ENCODE assay signal across 15 cellular contexts in genomic region chr3:52407779-52408178, GRCh38. TPM values are rescaled to one million over a fixed set of nuclear protein-coding genes. Genes with fewer than 3 reads are reported as not detected.
DNase-seq lines count a peak whose midpoint lies in the region; ATAC-seq and TF ChIP-seq lines count a peak whose summit lies in the region.
"Had no signal": no experiment of that assay in that cellular context is flagged by ENCODE, and none has a peak within 500 bp of the region (broad histone marks: within the 10 kb centered on the region; RNA-seq: fewer than 3 reads in every experiment).

No MANE protein-coding gene starts in this region.

- H3K36me3 ChIP-seq in endodermal cell (ENCODE audit: control insufficient read depth, insufficient read depth, low read length) (peaks cover 58% of the 10 kb centered on the region), osteoblast (ENCODE audit: insufficient read depth, low read length) (peaks cover 58% of the 10 kb centered on the region)

- H4K20me1 ChIP-seq in osteoblast (ENCODE audit: insufficient read depth, low read length), result peaks cover 15% of the 10 kb centered on the region

- no peak for TF ChIP-seq CTCF in RWPE1 (conservative IDR thresholded peaks at IDR 0.05; ENCODE audit: low read depth)
- TF ChIP-seq CTCF in endodermal cell (conservative IDR thresholded peaks at IDR 0.05), result no peak
- no peak for TF ChIP-seq CTCF in osteoblast (IDR thresholded peaks at IDR 0.05; ENCODE audit: extremely low read depth, low read depth, low read length)

- no peak for DNase-seq in activated CD4-positive, alpha-beta T cell treated with anti-CD3 and anti-CD28 coated beads for 36 hours
- no peak for DNase-seq in activated CD4-positive, alpha-beta T cell treated with anti-CD3 and anti-CD28 coated beads, Interleukin-2, amount 50 U/mL, for 48 hours
- DNase-seq in RWPE1 (ENCODE audit: low spot score) (no peak), endodermal cell (no peak), posterior vena cava (ENCODE audit: low spot score) (peak; percentile 68), inferior parietal cortex (ENCODE audit: extremely low spot score) (no peak), osteoblast (ENCODE audit: insufficient read length, low spot score, missing footprints) (no peak), cerebellar cortex (ENCODE audit: low spot score) (no peak)
- DNase-seq: central memory CD4-positive, alpha-beta T cell; GM23248; NCI-H1092 treated with DMSO at 0.1 percent for 48 hours; NCI-H524 treated with DMSO at 0.1 percent for 48 hours; thyroid gland had no signal

- H3K4me3 ChIP-seq in endodermal cell (ENCODE audit: low read length) (no peak overlapping the region), osteoblast (ENCODE audit: insufficient read depth, low read length) (no peak overlapping the region)
- H3K4me3 ChIP-seq: right lobe of liver, thyroid gland had no signal

- no peak overlapping the region for H3K27ac Mint-ChIP-seq in activated CD4-positive, alpha-beta T cell treated with anti-CD3 and anti-CD28 coated beads for 36 hours
- no peak overlapping the region for H3K27ac Mint-ChIP-seq in endodermal cell

- no peak overlapping the region for H2AFZ ChIP-seq in osteoblast (ENCODE audit: low read length)
- H2AFZ ChIP-seq: GM23248 had no signal

- ATAC-seq in activated CD4-positive, alpha-beta T cell treated with anti-CD3 and anti-CD28 coated beads for 36 hours, result no peak
- ATAC-seq: right lobe of liver had no signal

- H3K9me3 ChIP-seq in endodermal cell (ENCODE audit: control insufficient read depth, low read length) (no peaks in the 10 kb centered on the region), osteoblast (ENCODE audit: low read depth, low read length) (no peaks in the 10 kb centered on the region)
- H3K9me3 ChIP-seq: right lobe of liver, thyroid gland had no signal

- peak overlapping the region; percentile 79 for H3K27ac ChIP-seq in RWPE1
- H3K27ac ChIP-seq in endodermal cell (ENCODE audit: low read depth, low read length), result no peak overlapping the region
- no peak overlapping the region for H3K27ac ChIP-seq in osteoblast (ENCODE audit: low read depth, low read length)
- H3K27ac ChIP-seq: GM23248, right lobe of liver, thyroid gland had no signal

- no peak overlapping the region for H3K4me2 ChIP-seq in osteoblast (ENCODE audit: insufficient read depth, low read length)

- H3K27me3 Mint-ChIP-seq in activated CD4-positive, alpha-beta T cell treated with anti-CD3 and anti-CD28 coated beads for 36 hours, result no peaks in the 10 kb centered on the region
- H3K27me3 Mint-ChIP-seq in endodermal cell (ENCODE audit: insufficient read depth), result no peaks in the 10 kb centered on the region

- no peak overlapping the region for H3K9ac ChIP-seq in endodermal cell (ENCODE audit: extremely low read depth, low read length, poor library complexity, severe bottlenecking)

- H3K4me1 Mint-ChIP-seq in activated CD4-positive, alpha-beta T cell treated with anti-CD3 and anti-CD28 coated beads for 36 hours, result peaks cover 33% of the 10 kb centered on the region
- peaks cover 17% of the 10 kb centered on the region for H3K4me1 Mint-ChIP-seq in endodermal cell

- intact Hi-C loops in activated CD4-positive, alpha-beta T cell treated with anti-CD3 and anti-CD28 coated beads for 36 hours (cut with DNase I, micrococcal nuclease), result no loop called here
- intact Hi-C loops in posterior vena cava (cut with DNase I), result no loop called here

- peaks cover 31% of the 10 kb centered on the region for H3K36me3 Mint-ChIP-seq in activated CD4-positive, alpha-beta T cell treated with anti-CD3 and anti-CD28 coated beads for 36 hours (ENCODE audit: low read depth)
- peaks cover 49% of the 10 kb centered on the region for H3K36me3 Mint-ChIP-seq in endodermal cell (ENCODE audit: low read depth)

- CTCF ChIA-PET in activated CD4-positive, alpha-beta T cell treated with anti-CD3 and anti-CD28 coated beads for 36 hours (lab: Charles Lee), result no interaction called here
- CTCF ChIA-PET in RWPE1 (lab: Yijun Ruan, JAX), result no interaction called here

- H3K4me1 ChIP-seq in endodermal cell (ENCODE audit: control insufficient read depth, insufficient read depth, low read length) (peaks cover 11% of the 10 kb centered on the region), osteoblast (ENCODE audit: insufficient read depth, low read length) (peaks cover 29% of the 10 kb centered on the region)

- 96% methylated on average over 3 of the region's 3 CpGs; no CpG with 5 or more reads in 1 of the 2 experiments for WGBS in endodermal cell (ENCODE audit: insufficient coverage in 1 of 2, insufficient read length in 1 of 2), 2 experiments

- peaks cover 43% of the 10 kb centered on the region for H3K79me2 ChIP-seq in osteoblast (ENCODE audit: insufficient read depth, low read length)

- H3K9me3 Mint-ChIP-seq in activated CD4-positive, alpha-beta T cell treated with anti-CD3 and anti-CD28 coated beads for 36 hours (ENCODE audit: low read depth), result no peaks in the 10 kb centered on the region
- no peaks in the 10 kb centered on the region for H3K9me3 Mint-ChIP-seq in endodermal cell

- POLR2A ChIA-PET in activated CD4-positive, alpha-beta T cell treated with anti-CD3 and anti-CD28 coated beads for 36 hours (lab: Charles Lee), result interaction anchor here (0.6 kb wide), 1 partner anchor 68 kb away, joined by 8 read pairs; no protein-coding TSS in a partner anchor
- POLR2A ChIA-PET in RWPE1 (lab: Yijun Ruan, JAX; ENCODE audit: low non-redundant PET), result no interaction called here

- H3K27me3 ChIP-seq in endodermal cell (ENCODE audit: control insufficient read depth, insufficient read depth, low read length, poor library complexity, severe bottlenecking), result no peaks in the 10 kb centered on the region
- no peaks in the 10 kb centered on the region for H3K27me3 ChIP-seq in osteoblast (ENCODE audit: insufficient read depth, low read length)
- H3K27me3 ChIP-seq: right lobe of liver, thyroid gland had no signal

- peak overlapping the region; percentile 94 for H3K4me3 Mint-ChIP-seq in activated CD4-positive, alpha-beta T cell treated with anti-CD3 and anti-CD28 coated beads for 36 hours
- H3K4me3 Mint-ChIP-seq in endodermal cell, result peak overlapping the region; percentile 80

RNA-seq across cellular contexts. Expression of gene BAP1, which starts 2.0 kb away (rescaled TPM):
- 10 to 100 TPM; 80.6 to 94.1 TPM for total RNA-seq in activated CD4-positive, alpha-beta T cell treated with anti-CD3 and anti-CD28 coated beads for 36 hours
- total RNA-seq in endodermal cell (100 to 1,000 TPM in 1 of 2 donors, 10 to 100 TPM in 1; 94.5 to 100 TPM), posterior vena cava (10 to 100 TPM; 53.0 to 55.1 TPM), osteoblast (65.4 and 72.4 TPM in 2 replicates)
- polyA plus RNA-seq in endodermal cell (2013, experiment 1 of 2), result 80.1 TPM
- polyA plus RNA-seq in endodermal cell (2013, experiment 2 of 2), result 71.0 TPM

RNA-seq across cellular contexts. Expression of gene PHF7, which starts 2.7 kb away (rescaled TPM):
- 10 to 100 TPM; 13.9 to 14.1 TPM for total RNA-seq in activated CD4-positive, alpha-beta T cell treated with anti-CD3 and anti-CD28 coated beads for 36 hours
- total RNA-seq in endodermal cell (10 to 100 TPM; 10.9 to 12.7 TPM), posterior vena cava (1 to 10 TPM; 6.4 to 9.2 TPM), osteoblast (8.8 and 10.9 TPM in 2 replicates)
- polyA plus RNA-seq in endodermal cell (2013, experiment 1 of 2), result 15.3 TPM
- polyA plus RNA-seq in endodermal cell (2013, experiment 2 of 2), result 17.0 TPM

RNA-seq across cellular contexts. Expression of gene SEMA3G, which starts 37.1 kb away (rescaled TPM):
- total RNA-seq in activated CD4-positive, alpha-beta T cell treated with anti-CD3 and anti-CD28 coated beads for 36 hours, result not detected
- total RNA-seq in endodermal cell (1 to 10 TPM; 2.5 to 8.6 TPM), posterior vena cava (10 to 100 TPM; 12.4 to 17.7 TPM), osteoblast (under 0.01 TPM in 1 of 2 replicates, not detected in the other)
- polyA plus RNA-seq in endodermal cell (2013, experiment 1 of 2), result 1.9 TPM
- 1.5 TPM for polyA plus RNA-seq in endodermal cell (2013, experiment 2 of 2)
- total RNA-seq: GM23248 had no signal

RNA-seq across cellular contexts. Expression of gene TNNC1, which starts 46.1 kb away (rescaled TPM):
- total RNA-seq in activated CD4-positive, alpha-beta T cell treated with anti-CD3 and anti-CD28 coated beads for 36 hours, result 1 to 10 TPM; 2.7 to 4.2 TPM
- total RNA-seq in endodermal cell, result 10 to 100 TPM; 44.8 to 64.6 TPM
- 30.4 TPM for polyA plus RNA-seq in endodermal cell (2013, experiment 1 of 2)
- 36.1 TPM for polyA plus RNA-seq in endodermal cell (2013, experiment 2 of 2)
- total RNA-seq in posterior vena cava, result 1 to 10 TPM; 3.5 to 5.5 TPM
- total RNA-seq in osteoblast, result 0.29 and 0.36 TPM in 2 replicates
- total RNA-seq: GM23248, RPMI7951 had no signal
- polyA plus RNA-seq: GM23248 had no signal

RNA-seq across cellular contexts. Expression of gene NISCH, which starts 47.6 kb away (rescaled TPM):
- 10 to 100 TPM; 61.4 to 68.9 TPM for total RNA-seq in activated CD4-positive, alpha-beta T cell treated with anti-CD3 and anti-CD28 coated beads for 36 hours
- 100 to 1,000 TPM; 151 to 156 TPM for total RNA-seq in endodermal cell
- 124 TPM for polyA plus RNA-seq in endodermal cell (2013, experiment 1 of 2)
- 99.4 TPM for polyA plus RNA-seq in endodermal cell (2013, experiment 2 of 2)
- 10 to 100 TPM; 53.0 to 65.2 TPM for total RNA-seq in posterior vena cava
- total RNA-seq in osteoblast, result 72.2 and 83.2 TPM in 2 replicates
